ENCODE assay signal across 9 cellular contexts in the genomic region with DNA sequence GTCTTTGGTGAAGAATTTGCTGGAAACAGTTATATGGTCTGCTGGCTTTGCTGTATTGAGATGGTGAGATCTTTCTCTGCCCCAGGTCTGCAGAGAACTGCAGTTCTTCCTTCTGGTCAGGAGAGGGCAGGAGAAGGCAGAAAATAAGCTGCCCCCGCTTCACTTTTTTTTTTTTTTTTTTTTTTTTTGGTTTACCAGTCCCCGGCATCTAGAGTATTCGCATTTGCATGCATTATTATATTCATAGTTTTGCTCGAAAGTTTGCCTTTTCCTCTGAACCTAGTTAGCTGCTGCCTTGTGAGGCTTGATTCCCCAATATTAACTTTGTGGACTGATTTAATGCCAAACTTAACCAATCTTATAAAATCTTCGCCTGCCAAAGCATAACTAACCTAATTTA. TPM values are rescaled to one million over a fixed set of nuclear protein-coding genes. Genes with fewer than 3 reads are reported as not detected.
A peak's percentile ranks its signal among the peaks of the same experiment; 100 is the strongest.
DNase-seq lines count a peak whose midpoint lies in the region; ATAC-seq, FAIRE-seq and TF ChIP-seq lines count a peak whose summit lies in the region.
"Had no signal": no experiment of that assay in that cellular context is flagged by ENCODE, and none has a peak within 500 bp of the region (broad histone marks: within the 10 kb centered on the region; RNA-seq: fewer than 3 reads in every experiment).

No MANE protein-coding gene starts in this region.

- H3K9me3 Mint-ChIP-seq in central memory CD8-positive, alpha-beta T cell = no peaks in the 10 kb centered on the region

- no peak overlapping the region for H3K9ac ChIP-seq in HepG2 (ENCODE audit: insufficient read depth, low read depth, low read length)

- peak; percentile 65 to 74 for DNase-seq in cardiac muscle cell (ENCODE audit: low read depth in 1 of 2, low spot score in 1 of 2)
- DNase-seq in Right ventricle myocardium inferior (ENCODE audit: missing footprints) = no peak
- DNase-seq in RPMI8226 = peak; percentile 70
- no peak for DNase-seq in central memory CD8-positive, alpha-beta T cell (ENCODE audit: low spot score in 2 of 2)
- DNase-seq in HepG2 (ENCODE audit: low spot score) = peak; percentile 44
- no peak for DNase-seq in tibial artery

- POLR2A ChIA-PET in HepG2 (lab: Yijun Ruan, JAX) = interaction anchor here (0.9 to 1.7 kb wide), 4 partner anchors 11 to 240 kb away, joined by 3 to 9 read pairs (median 5); partner anchors contain the start of genes ABCC5, EIF2B5 and PARL

- H3K27ac ChIP-seq in cardiac muscle cell (no peak overlapping the region), HepG2 (ENCODE audit: extremely low read length, insufficient read depth, low read length) (no peak overlapping the region), tibial artery (no peak overlapping the region)
- H3K27ac ChIP-seq: epithelial cell of prostate had no signal

- H3K4me2 ChIP-seq in HepG2 (ENCODE audit: low read depth, low read length) = peak overlapping the region; percentile 22; the same call in 1 of the 2 replicates

- FAIRE-seq in HepG2 (lab: Jason Lieb, UNC) = peak; percentile 75

- TF ChIP-seq EP300 in HepG2 (IDR thresholded peaks at IDR 0.05; ENCODE audit: low read depth in 2 of 2, low read length in 2 of 2) (no peak), HepG2 (CRISPR knock-in tag; IDR thresholded peaks at IDR 0.05; ENCODE audit: borderline replicate concordance) (no peak)

- no peak overlapping the region for H3K4me3 Mint-ChIP-seq in central memory CD8-positive, alpha-beta T cell

- no TSS peak for BruUV-seq in HepG2 (replicated peaks; lab: Mats Ljungman, UMichigan)

- H3K4me1 Mint-ChIP-seq in central memory CD8-positive, alpha-beta T cell = no peaks in the 10 kb centered on the region

- H3K36me3 ChIP-seq in cardiac muscle cell (no peaks in the 10 kb centered on the region), HepG2 (replicated peaks in 1 of 2; ENCODE audit: control insufficient read depth in 1 of 2, insufficient read depth in 2 of 2, low read length in 2 of 2) (no peaks in the 10 kb centered on the region), tibial artery (no peaks in the 10 kb centered on the region)

- TF ChIP-seq RAD21 in HepG2 (CRISPR knock-in tag; IDR thresholded peaks at IDR 0.05) = peak; percentile 76

- in situ Hi-C loops in HepG2 (cut with HindIII; ENCODE audit: extremely low pct_ligation_motif_present, low pct_unique_long_range_greater_than_20kb) = loop anchor here (5.0 to 25.0 kb wide), 3 partner anchors 122 to 337 kb away; partner anchors contain the start of genes ABCC5 and EIF2B5

- H3K4me1 ChIP-seq in cardiac muscle cell (ENCODE audit: low read depth) (no peaks in the 10 kb centered on the region), HepG2 (ENCODE audit: insufficient read depth, low read length) (peaks cover 27% of the 10 kb centered on the region), tibial artery (no peaks in the 10 kb centered on the region)

- TF ChIP-seq CTCF in cardiac muscle cell (IDR thresholded peaks at IDR 0.05; ENCODE audit: low read depth, low read length) = peak; percentile 82
- TF ChIP-seq CTCF in LNCAP (IDR thresholded peaks at IDR 0.05) = peak; percentile 80
- peak; percentile 75 for TF ChIP-seq CTCF in HepG2 (CRISPR knock-in tag; IDR thresholded peaks at IDR 0.05)
- peak; percentile 55 to 58 for TF ChIP-seq CTCF in tibial artery (IDR thresholded peaks at IDR 0.05)

- intact Hi-C loops in Right ventricle myocardium inferior (cut with DNase I) = loop anchor here (2.0 to 10.0 kb wide), 4 partner anchors 122 to 402 kb away; partner anchors contain the start of genes ABCC5 and PSMD2
- intact Hi-C loops in HepG2 (cut with micrococcal nuclease; ENCODE audit: unreplicated experiment) = loop anchor here (1.0 to 5.0 kb wide), 5 partner anchors 123 to 392 kb away; partner anchors contain the start of gene EIF2B5
- intact Hi-C loops in tibial artery (cut with DNase I; ENCODE audit: low total_unique reads) = loop anchor here (10.0 kb wide), 1 partner anchor 360 kb away; no protein-coding TSS in a partner anchor

- CTCF ChIA-PET in HepG2 (lab: Yijun Ruan, JAX; ENCODE audit: low intra/inter-chr PET ratio, low total read pairs) = interaction anchor here (0.6 to 1.8 kb wide), 2 partner anchors 122 to 294 kb away, joined by 4 to 17 read pairs; partner anchors contain the start of gene ABCC5

- no peaks in the 10 kb centered on the region for H4K20me1 ChIP-seq in HepG2 (ENCODE audit: insufficient read depth, low read length)

- peaks cover 2% of the 10 kb centered on the region for H3K36me3 Mint-ChIP-seq in central memory CD8-positive, alpha-beta T cell (ENCODE audit: insufficient read depth)

- TF ChIP-seq POLR2A in HepG2 (IDR thresholded peaks at IDR 0.05; ENCODE audit: insufficient read depth in 1 of 2, low read depth in 2 of 2, low read length in 2 of 2) = no peak

- H3K4me3 ChIP-seq in cardiac muscle cell = no peak overlapping the region
- no peak overlapping the region for H3K4me3 ChIP-seq in HepG2 (replicated peaks in 1 of 3; ENCODE audit: insufficient read depth in 1 of 3, low read depth in 2 of 3, low read length in 3 of 3)
- no peak overlapping the region for H3K4me3 ChIP-seq in tibial artery

- H3K9me3 ChIP-seq in cardiac muscle cell (ENCODE audit: low read depth) = no peaks in the 10 kb centered on the region
- H3K9me3 ChIP-seq in HepG2 (ENCODE audit: low read length) = no peaks in the 10 kb centered on the region
- no peaks in the 10 kb centered on the region for H3K9me3 ChIP-seq in tibial artery

- H3K27me3 ChIP-seq in cardiac muscle cell = peaks cover 11% of the 10 kb centered on the region
- H3K27me3 ChIP-seq in HepG2 (ENCODE audit: control insufficient read depth in 1 of 2, insufficient read depth in 2 of 2, low read length in 2 of 2) = peaks cover 0 to 12% of the 10 kb centered on the region in 2 experiments; a peak in 1 of 5 replicates
- peaks cover 0 to 22% of the 10 kb centered on the region in 2 donors for H3K27me3 ChIP-seq in tibial artery

- ATAC-seq in Right ventricle myocardium inferior (no peak), HepG2 (peak; percentile 67), GM18858 (IDR thresholded peaks at IDR 0.05; ENCODE audit: unreplicated experiment) (no peak)
- ATAC-seq in central memory CD8-positive, alpha-beta T cell (replicated peaks; ENCODE audit: extremely low read depth, poor library complexity, severe bottlenecking) = peak; percentile 62

- H2AFZ ChIP-seq in HepG2 (ENCODE audit: low read length) = no peak overlapping the region

- H3K27ac Mint-ChIP-seq in central memory CD8-positive, alpha-beta T cell (ENCODE audit: low read depth) = no peak overlapping the region

- H3K27me3 Mint-ChIP-seq in central memory CD8-positive, alpha-beta T cell = peaks cover 9% of the 10 kb centered on the region

- 18% methylated on average over 5 of the region's 5 CpGs for WGBS in HepG2 (ENCODE audit: low lambda C conversion rate)

- no peaks in the 10 kb centered on the region for H3K79me2 ChIP-seq in HepG2 (ENCODE audit: insufficient read depth, low read length)

TF ChIP-seq in HepG2, 621 proteins besides CTCF, POLR2A, EP300 and RAD21 (continues in another document):
- no peak for TF ChIP-seq ZBTB25 (CRISPR knock-in tag; IDR thresholded peaks at IDR 0.05)
- TF ChIP-seq STAG1 (CRISPR knock-in tag; IDR thresholded peaks at IDR 0.05) = peak; percentile 80
- TF ChIP-seq CENPX (CRISPR knock-in tag; IDR thresholded peaks at IDR 0.05) = no peak
- peak; percentile 89 for TF ChIP-seq SMC3 (IDR thresholded peaks at IDR 0.05; ENCODE audit: low read length)
- TF ChIP-seq ZNF362 (CRISPR knock-in tag; IDR thresholded peaks at IDR 0.05; ENCODE audit: borderline replicate concordance) = peak; percentile 93

RNA-seq across cellular contexts. Expression of gene PARL, which starts 10.6 kb away (rescaled TPM):
- total RNA-seq in cardiac muscle cell = 37.5 and 44.6 TPM in 2 replicates
- 82.2 and 99.9 TPM in 2 replicates for polyA plus RNA-seq in cardiac muscle cell
- 56.5 TPM for total RNA-seq in Right ventricle myocardium inferior
- total RNA-seq in HepG2 (2016; rRNA removed; fragmentation: Illumina TruSeq; extraction: Trizol) = 58.6 and 60.5 TPM in 2 replicates
- total RNA-seq in HepG2 (2016; cell fraction: cytosol; rRNA removed; fragmentation: Illumina TruSeq; extraction: Trizol; ENCODE audit: low read depth) = 50.1 and 52.6 TPM in 2 replicates
- total RNA-seq in HepG2 (2016; cell fraction: insoluble cytoplasmic fraction; rRNA removed; fragmentation: Illumina TruSeq; extraction: Trizol) = 58.5 and 68.1 TPM in 2 replicates
- 68.2 and 70.2 TPM in 2 replicates for total RNA-seq in HepG2 (2016; cell fraction: membrane; rRNA removed; fragmentation: Illumina TruSeq; extraction: Trizol)
- total RNA-seq in HepG2 (2016; cell fraction: nucleus; rRNA removed; fragmentation: Illumina TruSeq; extraction: Trizol) = 32.7 and 34.6 TPM in 2 replicates
- 39.1 and 46.3 TPM in 2 replicates for polyA plus RNA-seq in HepG2 (2011; rRNA removed)
- polyA plus RNA-seq in HepG2 (2011; cell fraction: cytosol; rRNA removed) = 28.2 and 43.8 TPM in 2 replicates
- 10.7 and 15.9 TPM in 2 replicates for polyA plus RNA-seq in HepG2 (2011; cell fraction: nucleus; rRNA removed)
- polyA plus RNA-seq in HepG2 (2012) = 34.5 and 41.7 TPM in 2 replicates
- 41.8 and 44.8 TPM in 2 replicates for polyA plus RNA-seq in HepG2 (2016; cell fraction: cytosol; fragmentation: Illumina TruSeq; extraction: Trizol; ENCODE audit: low read depth)
- 67.4 and 75.9 TPM in 2 replicates for polyA plus RNA-seq in HepG2 (2016; cell fraction: insoluble cytoplasmic fraction; fragmentation: Illumina TruSeq; extraction: Trizol; ENCODE audit: low read depth)
- 64.8 and 65.8 TPM in 2 replicates for polyA plus RNA-seq in HepG2 (2016; cell fraction: membrane; fragmentation: Illumina TruSeq; extraction: Trizol; ENCODE audit: low read depth)
- 54.4 and 60.7 TPM in 2 replicates for polyA plus RNA-seq in HepG2 (2016; cell fraction: nucleus; fragmentation: Illumina TruSeq; extraction: Trizol; ENCODE audit: insufficient read depth, low read depth)
- 18.7 and 23.5 TPM in 2 replicates for polyA minus RNA-seq in HepG2 (2011; rRNA and poly(A)+ RNA removed; ENCODE audit: low replicate concordance)
- 13.1 and 19.3 TPM in 2 replicates for polyA minus RNA-seq in HepG2 (2011; cell fraction: cytosol; rRNA and poly(A)+ RNA removed)
- 17.9 and 19.8 TPM in 2 replicates for polyA minus RNA-seq in HepG2 (2011; cell fraction: nucleus; rRNA and poly(A)+ RNA removed)

Comparison
In these comparisons a context has a peak if more than half of its experiments do, and no peak if none do; other contexts are left out.
1. DNase-seq: peak in cardiac muscle cell (2 of 2), RPMI8226 (single experiment) and HepG2 (single experiment); none in Right ventricle myocardium inferior (single experiment), central memory CD8-positive, alpha-beta T cell (0 of 2) and tibial artery (0 of 2).
2. ATAC-seq: peak in central memory CD8-positive, alpha-beta T cell (single experiment) and HepG2 (single experiment); none in Right ventricle myocardium inferior (single experiment) and GM18858 (single experiment).
3. Peak in every context shown above with its lines, with median percentiles within 50 percentile points of each other: CTCF ChIP-seq.